21 cellular contexts compared by ENCODE assay signal in genomic region chrX:146934256-146934655, GRCh38.
"Had no signal": no experiment of that assay in that cellular context is flagged by ENCODE, and none has a peak within 500 bp of the region (broad histone marks: within the 10 kb centered on the region; RNA-seq: fewer than 3 reads in every experiment).

No MANE protein-coding gene starts in this region.

- DNase-seq: activated CD4-positive, alpha-beta T cell treated with anti-CD3 and anti-CD28 coated beads, Interleukin-2, amount 10 ng/mL, durations not matched to agents 7 days and 5 days; activated CD8-positive, alpha-beta memory T cell treated with anti-CD3 and anti-CD28 coated beads, Interleukin-2, amount 50 U/mL, for 4 hours; activated naive CD4-positive, alpha-beta T cell treated with anti-CD3 and anti-CD28 coated beads, Interleukin-2, amount 10 ng/mL, durations not matched to agents 7 days and 5 days; activated naive CD8-positive, alpha-beta T cell treated with anti-CD3 and anti-CD28 coated beads, Interleukin-2, amount 50 U/mL, for 24 hours; activated T-cell treated with anti-CD3 and anti-CD28 coated beads, Interleukin-2, amount 50 U/mL, for 4 hours; anterior cingulate cortex; caudate nucleus; foreskin fibroblast; left colon; lower lobe of right lung; sigmoid colon; stimulated activated CD4-positive, alpha-beta T cell treated with anti-CD3 and anti-CD28 coated beads, Interleukin-4, amount 100 ng/mL, for 24 hours; testis had no signal

- H3K27me3 ChIP-seq: hepatocyte, neutrophil, sigmoid colon, testis had no signal

- ATAC-seq: activated CD4-positive, CD25-positive, alpha-beta regulatory T cell treated with anti-CD3 and anti-CD28 coated beads, Interleukin-2, amount 50 U/mL, for 24 hours; activated naive CD8-positive, alpha-beta T cell treated with anti-CD3 and anti-CD28 coated beads, Interleukin-2, amount 50 U/mL, for 24 hours; activated T-cell treated with anti-CD3 and anti-CD28 coated beads, Interleukin-2, amount 50 U/mL, for 4 hours; left colon; lower lobe of right lung; natural killer cell treated with Interleukin-12 subunit alpha and Interleukin-12 subunit beta and Interleukin-15 and Interleukin-18, amount 100 ng/mL, for 72 hours; stimulated activated effector memory CD8-positive, alpha-beta T cell treated with anti-CD3 and anti-CD28 coated beads, Interleukin-12 subunit alpha, Interleukin-12 subunit beta, amount 100 ng/mL, for 72 hours had no signal

- H3K4me3 Mint-ChIP-seq: activated CD4-positive, alpha-beta T cell treated with anti-CD3 and anti-CD28 coated beads, Interleukin-2, amount 10 ng/mL, durations not matched to agents 7 days and 5 days; activated naive CD4-positive, alpha-beta T cell treated with anti-CD3 and anti-CD28 coated beads, Interleukin-2, amount 10 ng/mL, durations not matched to agents 7 days and 5 days; activated naive CD8-positive, alpha-beta T cell treated with anti-CD3 and anti-CD28 coated beads, Interleukin-2, amount 50 U/mL, for 24 hours; activated T-cell treated with anti-CD3 and anti-CD28 coated beads, Interleukin-2, amount 50 U/mL, for 4 hours; brain; natural killer cell treated with Interleukin-12 subunit alpha and Interleukin-12 subunit beta and Interleukin-15 and Interleukin-18, amount 100 ng/mL, for 72 hours; stimulated activated effector memory CD8-positive, alpha-beta T cell treated with anti-CD3 and anti-CD28 coated beads, Interleukin-12 subunit alpha, Interleukin-12 subunit beta, amount 100 ng/mL, for 72 hours; type B pancreatic cell had no signal

- H3K9me3 Mint-ChIP-seq: activated CD4-positive, alpha-beta T cell treated with anti-CD3 and anti-CD28 coated beads, Interleukin-2, amount 10 ng/mL, durations not matched to agents 7 days and 5 days; activated naive CD4-positive, alpha-beta T cell treated with anti-CD3 and anti-CD28 coated beads, Interleukin-2, amount 10 ng/mL, durations not matched to agents 7 days and 5 days; activated naive CD8-positive, alpha-beta T cell treated with anti-CD3 and anti-CD28 coated beads, Interleukin-2, amount 50 U/mL, for 24 hours; type B pancreatic cell had no signal

- H3K4me1 ChIP-seq: lower lobe of right lung, sigmoid colon, testis had no signal

- H3K9me3 ChIP-seq: lower lobe of right lung, neutrophil, sigmoid colon, testis had no signal

- H3K36me3 ChIP-seq: lower lobe of right lung, neutrophil, sigmoid colon had no signal

- FAIRE-seq: islet of Langerhans had no signal

- H3K27me3 Mint-ChIP-seq: activated CD4-positive, alpha-beta T cell treated with anti-CD3 and anti-CD28 coated beads, Interleukin-2, amount 10 ng/mL, durations not matched to agents 7 days and 5 days; activated naive CD4-positive, alpha-beta T cell treated with anti-CD3 and anti-CD28 coated beads, Interleukin-2, amount 10 ng/mL, durations not matched to agents 7 days and 5 days; activated naive CD8-positive, alpha-beta T cell treated with anti-CD3 and anti-CD28 coated beads, Interleukin-2, amount 50 U/mL, for 24 hours; brain; natural killer cell treated with Interleukin-12 subunit alpha and Interleukin-12 subunit beta and Interleukin-15 and Interleukin-18, amount 100 ng/mL, for 72 hours; type B pancreatic cell had no signal

- H3K36me3 Mint-ChIP-seq: activated naive CD4-positive, alpha-beta T cell treated with anti-CD3 and anti-CD28 coated beads, Interleukin-2, amount 10 ng/mL, durations not matched to agents 7 days and 5 days; brain; natural killer cell treated with Interleukin-12 subunit alpha and Interleukin-12 subunit beta and Interleukin-15 and Interleukin-18, amount 100 ng/mL, for 72 hours; stimulated activated effector memory CD8-positive, alpha-beta T cell treated with anti-CD3 and anti-CD28 coated beads, Interleukin-12 subunit alpha, Interleukin-12 subunit beta, amount 100 ng/mL, for 72 hours; type B pancreatic cell had no signal

- H3K27ac ChIP-seq: hepatocyte, lower lobe of right lung, neutrophil, sigmoid colon, testis had no signal

- H3K4me3 ChIP-seq: hepatocyte, lower lobe of right lung, sigmoid colon, testis had no signal

- H3K27ac Mint-ChIP-seq: activated CD4-positive, alpha-beta T cell treated with anti-CD3 and anti-CD28 coated beads, Interleukin-2, amount 10 ng/mL, durations not matched to agents 7 days and 5 days; activated naive CD4-positive, alpha-beta T cell treated with anti-CD3 and anti-CD28 coated beads, Interleukin-2, amount 10 ng/mL, durations not matched to agents 7 days and 5 days; activated naive CD8-positive, alpha-beta T cell treated with anti-CD3 and anti-CD28 coated beads, Interleukin-2, amount 50 U/mL, for 24 hours; brain; natural killer cell treated with Interleukin-12 subunit alpha and Interleukin-12 subunit beta and Interleukin-15 and Interleukin-18, amount 100 ng/mL, for 72 hours; stimulated activated effector memory CD8-positive, alpha-beta T cell treated with anti-CD3 and anti-CD28 coated beads, Interleukin-12 subunit alpha, Interleukin-12 subunit beta, amount 100 ng/mL, for 72 hours; type B pancreatic cell had no signal

- H3K4me1 Mint-ChIP-seq: activated CD4-positive, alpha-beta T cell treated with anti-CD3 and anti-CD28 coated beads, Interleukin-2, amount 10 ng/mL, durations not matched to agents 7 days and 5 days; activated naive CD4-positive, alpha-beta T cell treated with anti-CD3 and anti-CD28 coated beads, Interleukin-2, amount 10 ng/mL, durations not matched to agents 7 days and 5 days; activated naive CD8-positive, alpha-beta T cell treated with anti-CD3 and anti-CD28 coated beads, Interleukin-2, amount 50 U/mL, for 24 hours; brain; stimulated activated effector memory CD8-positive, alpha-beta T cell treated with anti-CD3 and anti-CD28 coated beads, Interleukin-12 subunit alpha, Interleukin-12 subunit beta, amount 100 ng/mL, for 72 hours had no signal
